1 cellular context compared by ENCODE assay signal in the genomic region with DNA sequence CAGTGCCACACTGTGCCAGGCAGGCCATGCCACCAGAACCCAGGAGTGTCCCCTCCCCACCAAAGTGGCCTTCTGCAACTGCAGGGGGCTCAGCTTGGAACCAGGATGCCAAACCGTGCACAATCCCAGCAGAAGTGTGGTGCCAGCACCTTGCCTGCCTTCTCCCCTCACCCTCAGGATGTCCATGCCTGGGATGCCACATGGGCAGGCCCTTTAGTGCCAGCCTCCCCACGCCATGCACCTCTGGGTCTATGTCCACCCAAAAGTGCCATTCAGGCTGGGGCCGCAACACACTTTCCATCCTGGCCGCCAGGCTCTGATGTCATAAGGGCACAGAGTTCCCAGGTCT.
TF ChIP-seq lines count a peak whose summit lies in the region.

No MANE protein-coding gene starts in this region.

TF ChIP-seq in H1, 55 proteins besides CTCF, POLR2A, EP300 and RAD21:
- TF ChIP-seq POU5F1 (IDR thresholded peaks at IDR 0.05; ENCODE audit: low read depth, low read length) = no peak
- no peak for TF ChIP-seq EZH2 (IDR thresholded peaks at IDR 0.05; ENCODE audit: low read depth, low read length, severe bottlenecking)
- TF ChIP-seq CREB1 (IDR thresholded peaks at IDR 0.05) = no peak
- TF ChIP-seq MAFK (IDR thresholded peaks at IDR 0.05; ENCODE audit: low read depth, low read length) = no peak
- no peak for TF ChIP-seq RXRA (IDR thresholded peaks at IDR 0.05; ENCODE audit: insufficient read depth, low read depth, low read length)
- TF ChIP-seq YY1 (IDR thresholded peaks at IDR 0.05; ENCODE audit: low read depth, low read length) = no peak
- TF ChIP-seq FOSL1 (IDR thresholded peaks at IDR 0.05; ENCODE audit: insufficient read depth, low read depth, low read length) = no peak
- TF ChIP-seq HDAC2 (IDR thresholded peaks at IDR 0.05; ENCODE audit: borderline replicate concordance in 1 of 2, low read depth in 2 of 2, low read length in 2 of 2) = no peak
- no peak for TF ChIP-seq SP4 (IDR thresholded peaks at IDR 0.05; ENCODE audit: low read length)
- no peak for TF ChIP-seq TBP (IDR thresholded peaks at IDR 0.05; ENCODE audit: low read depth, low read length)
- no peak for TF ChIP-seq RBBP5 (IDR thresholded peaks at IDR 0.05; ENCODE audit: borderline replicate concordance, low read depth, low read length)
- no peak for TF ChIP-seq SUZ12 (IDR thresholded peaks at IDR 0.05; ENCODE audit: low read length)
- no peak for TF ChIP-seq CHD1 (IDR thresholded peaks at IDR 0.05; ENCODE audit: low read depth, low read length)
- TF ChIP-seq SIN3A (conservative IDR thresholded peaks at IDR 0.05 in 1 of 2, IDR thresholded peaks at IDR 0.05 in 1 of 2; ENCODE audit: low read depth in 1 of 2, low read length in 2 of 2) = no peak
